ENCODE assay signal across 8 cellular contexts in the genomic region with DNA sequence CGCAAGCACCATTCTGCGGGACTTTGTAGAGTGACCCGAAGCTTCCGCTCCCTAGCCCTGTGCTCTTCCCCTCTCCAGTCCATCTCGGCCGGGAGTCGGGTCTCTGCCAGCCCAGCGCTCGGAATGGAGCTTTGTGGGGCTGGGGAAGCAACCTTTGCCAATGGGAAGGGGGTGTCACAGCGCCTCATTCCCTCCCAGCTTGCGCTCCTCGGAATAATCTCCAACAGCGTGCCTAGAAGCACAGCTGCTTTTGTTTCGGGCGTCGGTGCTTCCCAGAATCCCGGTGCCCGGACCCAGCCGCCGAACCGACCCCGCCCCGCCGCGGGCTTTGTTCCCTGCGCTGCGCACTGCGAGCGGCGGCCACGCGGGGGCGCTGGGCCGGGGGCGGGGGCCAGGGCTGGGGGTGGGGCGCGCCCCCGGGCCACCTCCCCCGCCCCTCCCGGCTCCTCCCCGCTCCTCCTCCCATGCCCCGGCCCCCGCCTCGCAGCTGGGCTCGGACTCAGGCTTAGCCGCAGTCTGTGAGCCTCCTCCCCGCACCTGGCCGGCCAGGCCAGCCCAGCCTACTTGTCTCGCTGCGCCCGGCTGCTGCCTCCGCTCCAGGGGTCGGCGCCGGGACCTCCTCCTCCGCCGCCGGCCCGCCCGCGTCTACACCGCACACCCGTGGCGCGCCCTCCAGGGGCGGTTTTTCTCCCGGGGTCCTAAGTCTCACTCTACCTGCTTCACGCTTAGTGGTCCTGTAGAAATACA.
DNase-seq lines count a peak whose midpoint lies in the region; ATAC-seq and TF ChIP-seq lines count a peak whose summit lies in the region.

No MANE protein-coding gene starts in this region.

- H3K79me2 ChIP-seq in KMS-11 (ENCODE audit: insufficient read depth, low read depth), result no peaks in the 10 kb centered on the region
- no peaks in the 10 kb centered on the region for H3K79me2 ChIP-seq in mammary epithelial cell (ENCODE audit: insufficient read depth, low read length)

- H3K4me2 ChIP-seq in KMS-11 (peak overlapping the region; percentile 55), mammary epithelial cell (ENCODE audit: insufficient read depth, low read depth, low read length) (peak overlapping the region; percentile 98)

- H4K20me1 ChIP-seq in KMS-11 (ENCODE audit: insufficient read depth) (no peaks in the 10 kb centered on the region), mammary epithelial cell (ENCODE audit: insufficient read depth, low read length) (no peaks in the 10 kb centered on the region)

- no TSS peak for BruUV-seq in mammary epithelial cell (replicated peaks; lab: Mats Ljungman, UMichigan)

- CTCF ChIA-PET in mammary epithelial cell (lab: Charles Lee; ENCODE audit: low non-redundant PET), result interaction anchor here (0.5 to 0.6 kb wide), 2 partner anchors 9 to 12 kb away, joined by 3 to 8 read pairs; no protein-coding TSS in a partner anchor

- H3K27ac ChIP-seq in KMS-11 (no peak overlapping the region), mammary epithelial cell (ENCODE audit: insufficient read depth, low read depth, low read length) (no peak overlapping the region)

- H3K36me3 ChIP-seq in KMS-11 (ENCODE audit: insufficient read depth) (no peaks in the 10 kb centered on the region), mammary epithelial cell (ENCODE audit: insufficient read depth, low read length) (no peaks in the 10 kb centered on the region)

- no peaks in the 10 kb centered on the region for H3K4me1 ChIP-seq in KMS-11 (ENCODE audit: low read depth, poor library complexity, severe bottlenecking)
- peaks cover 19% of the 10 kb centered on the region for H3K4me1 ChIP-seq in mammary epithelial cell (ENCODE audit: insufficient read depth, low read length)

- H2AFZ ChIP-seq in KMS-11 (ENCODE audit: low read depth), result peak overlapping the region; percentile 78
- peak overlapping the region; percentile 94 for H2AFZ ChIP-seq in mammary epithelial cell (ENCODE audit: low read depth, low read length)

- no peaks in the 10 kb centered on the region for H3K27me3 ChIP-seq in KMS-11 (ENCODE audit: insufficient read depth, low read depth)
- no peaks in the 10 kb centered on the region for H3K27me3 ChIP-seq in mammary epithelial cell (ENCODE audit: insufficient read depth, low read length)

- in situ Hi-C loops in mammary epithelial cell (cut with MboI; ENCODE audit: low sequenced_read_pairs in 2 of 2), result loop anchor here in 1 of 2 donors (10.0 kb wide), 1 partner anchor 63 kb away; no protein-coding TSS in a partner anchor

- TF ChIP-seq CTCF in AG10803 (conservative IDR thresholded peaks at IDR 0.05; ENCODE audit: low read length) (peak; percentile 21; the same call in 1 of the 2 replicates), KMS-11 (conservative IDR thresholded peaks at IDR 0.05; ENCODE audit: low read depth, low read length) (no peak; the same call in 1 of the 2 replicates), mammary epithelial cell (conservative IDR thresholded peaks at IDR 0.05 in 1 of 2, IDR thresholded peaks at IDR 0.05 in 1 of 2; ENCODE audit: extremely low read depth in 1 of 2, insufficient read depth in 1 of 2, low read depth in 1 of 2, low read length in 2 of 2) (peak; percentile 21 to 52)

- peak; percentile 91 for ATAC-seq in GM19023 (IDR thresholded peaks at IDR 0.05; ENCODE audit: unreplicated experiment)

- dilution Hi-C loops in mammary epithelial cell (cut with HindIII; ENCODE audit: low sequenced_read_pairs), result no loop called here

- DNase-seq in AG10803 (ENCODE audit: low read depth), result no peak
- peak; percentile 18 for DNase-seq in T1000 (lab: John Stamatoyannopoulos, UW)
- peak; percentile 65 for DNase-seq in mammary epithelial cell
- peak; percentile 80 for DNase-seq in kidney tubule cell (ENCODE audit: low spot score)
- peak; percentile 28 to 38 for DNase-seq in stimulated activated CD4-positive, alpha-beta T cell treated with anti-CD3 and anti-CD28 coated beads, Interleukin-2, amount 100 ng/mL, for 48 hours
- no peak for DNase-seq in KG1 (lab: John Stamatoyannopoulos, UW)

- H3K4me3 ChIP-seq in AG10803 (ENCODE audit: low read length) (peak overlapping the region; percentile 56), KMS-11 (IDR thresholded peaks at IDR 0.05; ENCODE audit: insufficient read depth, low read depth, low read length) (no peak overlapping the region), mammary epithelial cell (replicated peaks in 1 of 3; ENCODE audit: insufficient read depth in 1 of 3, low read depth in 2 of 3, low read length in 3 of 3) (peak overlapping the region; percentile 58 to 70 (median 60))

- H3K9me3 ChIP-seq in mammary epithelial cell (replicated peaks; ENCODE audit: insufficient read depth, low read length), result no peaks in the 10 kb centered on the region

- 5% methylated on average over 22 of the region's 68 CpGs for WGBS in mammary epithelial cell (ENCODE audit: low coverage, missing lambda C conversion rate)

- intact Hi-C loops in mammary epithelial cell (cut with micrococcal nuclease), result no loop called here

- no peak overlapping the region for H3K9ac ChIP-seq in KMS-11
- peak overlapping the region; percentile 36 for H3K9ac ChIP-seq in mammary epithelial cell (ENCODE audit: insufficient read depth, low read length)

Comparison
In these comparisons a context has a peak if more than half of its experiments do, and no peak if none do; other contexts are left out.
1. DNase-seq: peak in T1000 (single experiment), mammary epithelial cell (single experiment), kidney tubule cell (single experiment) and stimulated activated CD4-positive, alpha-beta T cell treated with anti-CD3 and anti-CD28 coated beads, Interleukin-2, amount 100 ng/mL, for 48 hours (2 of 2); none in AG10803 (single experiment) and KG1 (single experiment).